In genomic region chrX:22196151-22196550, GRCh38 we compare ENCODE assay signal across 20 cellular contexts.
"Had no signal": no experiment of that assay in that cellular context is flagged by ENCODE, and none has a peak within 500 bp of the region (broad histone marks: within the 10 kb centered on the region; RNA-seq: fewer than 3 reads in every experiment).

No MANE protein-coding gene starts in this region.

- H3K4me3 ChIP-seq: breast epithelium, right atrium auricular region, skin epidermis, thyroid gland had no signal

- H3K36me3 ChIP-seq: breast epithelium, right atrium auricular region, thyroid gland had no signal

- H3K27me3 ChIP-seq: right atrium auricular region, thyroid gland had no signal

- DNase-seq: activated CD4-positive, alpha-beta T cell treated with anti-CD3 and anti-CD28 coated beads, Interleukin-2, amount 10 ng/mL, durations not matched to agents 7 days and 5 days; activated CD4-positive, CD25-positive, alpha-beta regulatory T cell; activated CD8-positive, alpha-beta memory T cell treated with anti-CD3 and anti-CD28 coated beads for 24 hours; activated naive CD4-positive, alpha-beta T cell; activated naive CD8-positive, alpha-beta T cell treated with anti-CD3 and anti-CD28 coated beads, Interleukin-2, amount 10 ng/mL, durations not matched to agents 7 days and 5 days; aorta; cerebellar nuclear complex; effector memory CD8-positive, alpha-beta T cell; glutamatergic neuron; hypothalamus; kidney glomerular epithelial cell; mesendoderm; nucleus accumbens; stimulated activated CD4-positive, alpha-beta T cell treated with anti-CD3 and anti-CD28 coated beads, Interleukin-15, amount 100 ng/mL, for 24 hours; stimulated activated CD4-positive, alpha-beta T cell treated with anti-CD3 and anti-CD28 coated beads, Interleukin-4, amount 100 ng/mL, for 1 hour; stimulated activated naive B cell treated with anti-CD40 and anti-IgM and Interleukin-4, amounts not matched to agents 10 μg/mL and 1 μg/mL and 100 μg/mL, for 72 hours; thyroid gland had no signal
